Comparison of ENCODE assay signal across 23 cellular contexts in genomic region chr16:31920373-31920772, GRCh38.
"Had no signal": no experiment of that assay in that cellular context is flagged by ENCODE, and none has a peak within 500 bp of the region (broad histone marks: within the 10 kb centered on the region; RNA-seq: fewer than 3 reads in every experiment).

No MANE protein-coding gene starts in this region.

- H3K4me2 ChIP-seq: SK-N-SH had no signal

- H3K27me3 Mint-ChIP-seq: activated CD8-positive, alpha-beta T cell treated with anti-CD3 and anti-CD28 coated beads for 36 hours had no signal

- ATAC-seq: activated CD8-positive, alpha-beta T cell treated with anti-CD3 and anti-CD28 coated beads for 36 hours; Panc1 had no signal

- H3K4me1 ChIP-seq: SJCRH30 had no signal

- H3K27ac ChIP-seq: brain microvascular endothelial cell, cardiac muscle cell, RWPE1, SJCRH30, VCaP had no signal

- H3K27ac Mint-ChIP-seq: activated CD8-positive, alpha-beta T cell treated with anti-CD3 and anti-CD28 coated beads for 36 hours; activated naive CD4-positive, alpha-beta T cell treated with anti-CD3 and anti-CD28 coated beads for 36 hours had no signal

- DNase-seq: activated CD4-positive, CD25-positive, alpha-beta regulatory T cell; activated CD8-positive, alpha-beta memory T cell treated with anti-CD3 and anti-CD28 coated beads, Interleukin-2, amount 50 U/mL, for 4 hours; activated CD8-positive, alpha-beta T cell treated with anti-CD3 and anti-CD28 coated beads for 36 hours; activated gamma-delta T cell; activated naive CD4-positive, alpha-beta T cell treated with anti-CD3 and anti-CD28 coated beads for 36 hours; brain microvascular endothelial cell; KG1; NCI-H1092; NCI-H1417 treated with DMSO at 0.1 percent for 48 hours; NCI-H1694; NCI-H2029 treated with DMSO at 0.1 percent for 48 hours; NCI-H510A treated with DMSO at 0.1 percent for 48 hours; NCI-H69; NK-92 treated with Interleukin-12 subunit alpha and Interleukin-12 subunit beta, amount 100 ng/mL, for 24 hours; OCI-M1; Right ventricle myocardium superior; SJCRH30; SK-N-SH; T-helper 1 cell had no signal

- H3K4me3 Mint-ChIP-seq: activated CD8-positive, alpha-beta T cell treated with anti-CD3 and anti-CD28 coated beads for 36 hours; activated naive CD4-positive, alpha-beta T cell treated with anti-CD3 and anti-CD28 coated beads for 36 hours had no signal

- H3K4me3 ChIP-seq: cardiac muscle cell, SJCRH30 had no signal

- H3K9me2 ChIP-seq: SK-N-SH had no signal

- H3K27me3 ChIP-seq: brain microvascular endothelial cell, cardiac muscle cell, SJCRH30 had no signal

- H3K9ac ChIP-seq: SK-N-SH had no signal
